ENCODE assay signal across 13 cellular contexts in the genomic region with DNA sequence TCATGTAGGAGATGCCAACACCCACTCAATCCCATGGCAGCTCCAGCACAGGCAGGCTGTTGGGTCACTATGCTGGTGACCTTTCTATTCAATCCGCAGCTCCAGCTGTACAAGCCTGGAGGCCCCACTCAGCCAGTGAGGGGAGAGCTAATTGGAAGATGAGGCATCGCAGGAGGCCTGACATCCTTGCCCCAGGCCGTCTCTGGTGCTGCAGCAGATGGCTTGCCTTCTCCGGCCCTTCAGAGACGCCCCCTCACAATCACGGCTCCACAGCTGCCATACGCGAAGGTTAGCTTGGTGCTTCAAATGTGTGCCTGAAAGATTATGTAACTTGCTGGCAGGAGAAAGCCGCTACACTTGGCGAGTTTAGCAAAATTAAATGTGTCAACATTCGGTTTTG.
DNase-seq lines count a peak whose midpoint lies in the region; ATAC-seq and TF ChIP-seq lines count a peak whose summit lies in the region.
"Had no signal": no experiment of that assay in that cellular context is flagged by ENCODE, and none has a peak within 500 bp of the region (broad histone marks: within the 10 kb centered on the region; RNA-seq: fewer than 3 reads in every experiment).

No MANE protein-coding gene starts in this region.

- H3K9me3 ChIP-seq in right cardiac atrium (ENCODE audit: control insufficient read depth, low read length) (no peaks in the 10 kb centered on the region), psoas muscle (no peaks in the 10 kb centered on the region), vagina (no peaks in the 10 kb centered on the region)
- H3K9me3 ChIP-seq: BLaER1 treated with 17β-estradiol and CSF1 and Interleukin-3, amounts not matched to agents 10 nM and 100 nM; MG63; stomach had no signal

- H3K27ac ChIP-seq in right cardiac atrium (ENCODE audit: low read length), result peak overlapping the region; percentile 54
- H3K27ac ChIP-seq in psoas muscle, result no peak overlapping the region
- no peak overlapping the region for H3K27ac ChIP-seq in vagina
- H3K27ac ChIP-seq: BLaER1 treated with 17β-estradiol and CSF1 and Interleukin-3, amounts not matched to agents 10 nM and 100 nM; stomach had no signal

- H3K4me1 ChIP-seq in right cardiac atrium (ENCODE audit: control insufficient read depth, insufficient read depth, low read length), result peaks cover 4% of the 10 kb centered on the region
- no peaks in the 10 kb centered on the region for H3K4me1 ChIP-seq in psoas muscle
- H3K4me1 ChIP-seq in vagina, result no peaks in the 10 kb centered on the region
- H3K4me1 ChIP-seq: stomach had no signal

- no peaks in the 10 kb centered on the region for H3K36me3 ChIP-seq in psoas muscle (ENCODE audit: insufficient read depth in 1 of 2, low read depth in 1 of 2)
- no peaks in the 10 kb centered on the region for H3K36me3 ChIP-seq in vagina
- H3K36me3 ChIP-seq: BLaER1 treated with 17β-estradiol and CSF1 and Interleukin-3, amounts not matched to agents 10 nM and 100 nM; MG63; stomach had no signal

- H3K4me3 ChIP-seq in right cardiac atrium (ENCODE audit: low read length) (no peak overlapping the region), psoas muscle (no peak overlapping the region), vagina (no peak overlapping the region)
- H3K4me3 ChIP-seq: BLaER1 treated with 17β-estradiol and CSF1 and Interleukin-3, amounts not matched to agents 10 nM and 100 nM; MG63; stomach had no signal

- no peak for TF ChIP-seq POLR2A in vagina (IDR thresholded peaks at IDR 0.05)

- WGBS in right cardiac atrium, result 28% methylated on average over 11 of the region's 11 CpGs
- WGBS in psoas muscle, 3 donors, result 19 to 43% (median 22%) methylated on average over 11 of the region's 11 CpGs

- no peak for TF ChIP-seq CTCF in psoas muscle (IDR thresholded peaks at IDR 0.05)
- no peak for TF ChIP-seq CTCF in vagina (IDR thresholded peaks at IDR 0.05)

- ATAC-seq in SK-N-SH treated with all-trans-retinoic acid at 6 μM for 48 hours (no peak; the same call in 2 of the 3 replicates), right cardiac atrium (peak; percentile 89 to 91), psoas muscle (peak; percentile 34 to 68 (median 52))

- no peaks in the 10 kb centered on the region for H3K27me3 ChIP-seq in right cardiac atrium (ENCODE audit: control insufficient read depth, insufficient read depth)
- H3K27me3 ChIP-seq in psoas muscle (ENCODE audit: insufficient read depth in 3 of 3, low read length in 2 of 3), result no peaks in the 10 kb centered on the region
- no peaks in the 10 kb centered on the region for H3K27me3 ChIP-seq in vagina
- H3K27me3 ChIP-seq: BLaER1 treated with 17β-estradiol and CSF1 and Interleukin-3, amounts not matched to agents 10 nM and 100 nM; stomach had no signal

- intact Hi-C loops in right cardiac atrium (cut with DNase I), result no loop called here
- intact Hi-C loops in psoas muscle (cut with DNase I), result no loop called here
- intact Hi-C loops in vagina (cut with DNase I), result no loop called here

- peak; percentile 74 for DNase-seq in NCI-H1694 (lab: John Stamatoyannopoulos, UW)
- peak; percentile 65 to 90 (median 85) for DNase-seq in right cardiac atrium
- peak; percentile 50 to 73 for DNase-seq in psoas muscle
- DNase-seq in NCI-H2107 (lab: John Stamatoyannopoulos, UW), result no peak
- no peak for DNase-seq in GM19240 (ENCODE audit: insufficient read length, low spot score)
- no peak for DNase-seq in vagina (ENCODE audit: extremely low spot score in 2 of 2)
- DNase-seq: activated B cell treated with CpG ODN at 0.5 μM for 24 hours; activated CD8-positive, alpha-beta memory T cell treated with anti-CD3 and anti-CD28 coated beads, Interleukin-2, amount 50 U/mL, for 48 hours; activated naive CD8-positive, alpha-beta T cell treated with anti-CD3 and anti-CD28 coated beads for 36 hours; MG63; stomach had no signal

TF ChIP-seq in SK-N-SH treated with all-trans-retinoic acid at 6 μM for 48 hours, 23 proteins besides CTCF, POLR2A, EP300 and RAD21:
- no peak for TF ChIP-seq ARNTL (CRISPR knock-in tag; IDR thresholded peaks at IDR 0.05; ENCODE audit: borderline replicate concordance, low read depth)
- TF ChIP-seq GLIS3 (CRISPR knock-in tag; IDR thresholded peaks at IDR 0.05), result no peak
- TF ChIP-seq, protein P1, sequence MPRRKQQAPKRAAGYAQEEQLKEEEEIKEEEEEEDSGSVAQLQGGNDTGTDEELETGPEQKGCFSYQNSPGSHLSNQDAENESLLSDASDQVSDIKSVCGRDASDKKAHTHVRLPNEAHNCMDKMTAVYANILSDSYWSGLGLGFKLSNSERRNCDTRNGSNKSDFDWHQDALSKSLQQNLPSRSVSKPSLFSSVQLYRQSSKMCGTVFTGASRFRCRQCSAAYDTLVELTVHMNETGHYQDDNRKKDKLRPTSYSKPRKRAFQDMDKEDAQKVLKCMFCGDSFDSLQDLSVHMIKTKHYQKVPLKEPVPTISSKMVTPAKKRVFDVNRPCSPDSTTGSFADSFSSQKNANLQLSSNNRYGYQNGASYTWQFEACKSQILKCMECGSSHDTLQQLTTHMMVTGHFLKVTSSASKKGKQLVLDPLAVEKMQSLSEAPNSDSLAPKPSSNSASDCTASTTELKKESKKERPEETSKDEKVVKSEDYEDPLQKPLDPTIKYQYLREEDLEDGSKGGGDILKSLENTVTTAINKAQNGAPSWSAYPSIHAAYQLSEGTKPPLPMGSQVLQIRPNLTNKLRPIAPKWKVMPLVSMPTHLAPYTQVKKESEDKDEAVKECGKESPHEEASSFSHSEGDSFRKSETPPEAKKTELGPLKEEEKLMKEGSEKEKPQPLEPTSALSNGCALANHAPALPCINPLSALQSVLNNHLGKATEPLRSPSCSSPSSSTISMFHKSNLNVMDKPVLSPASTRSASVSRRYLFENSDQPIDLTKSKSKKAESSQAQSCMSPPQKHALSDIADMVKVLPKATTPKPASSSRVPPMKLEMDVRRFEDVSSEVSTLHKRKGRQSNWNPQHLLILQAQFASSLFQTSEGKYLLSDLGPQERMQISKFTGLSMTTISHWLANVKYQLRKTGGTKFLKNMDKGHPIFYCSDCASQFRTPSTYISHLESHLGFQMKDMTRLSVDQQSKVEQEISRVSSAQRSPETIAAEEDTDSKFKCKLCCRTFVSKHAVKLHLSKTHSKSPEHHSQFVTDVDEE (CRISPR knock-in tag; IDR thresholded peaks at IDR 0.05), result peak; percentile 51; the same call in 1 of the 2 replicates
- TF ChIP-seq, protein P2, sequence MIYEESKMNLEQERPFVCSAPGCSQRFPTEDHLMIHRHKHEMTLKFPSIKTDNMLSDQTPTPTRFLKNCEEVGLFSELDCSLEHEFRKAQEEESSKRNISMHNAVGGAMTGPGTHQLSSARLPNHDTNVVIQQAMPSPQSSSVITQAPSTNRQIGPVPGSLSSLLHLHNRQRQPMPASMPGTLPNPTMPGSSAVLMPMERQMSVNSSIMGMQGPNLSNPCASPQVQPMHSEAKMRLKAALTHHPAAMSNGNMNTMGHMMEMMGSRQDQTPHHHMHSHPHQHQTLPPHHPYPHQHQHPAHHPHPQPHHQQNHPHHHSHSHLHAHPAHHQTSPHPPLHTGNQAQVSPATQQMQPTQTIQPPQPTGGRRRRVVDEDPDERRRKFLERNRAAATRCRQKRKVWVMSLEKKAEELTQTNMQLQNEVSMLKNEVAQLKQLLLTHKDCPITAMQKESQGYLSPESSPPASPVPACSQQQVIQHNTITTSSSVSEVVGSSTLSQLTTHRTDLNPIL (CRISPR knock-in tag; IDR thresholded peaks at IDR 0.05; ENCODE audit: low read depth), result no peak
- peak; percentile 61; the same call in 1 of the 2 replicates for TF ChIP-seq TCF4 (CRISPR knock-in tag; IDR thresholded peaks at IDR 0.05; ENCODE audit: borderline replicate concordance)
- TF ChIP-seq PPARA (CRISPR knock-in tag; IDR thresholded peaks at IDR 0.05; ENCODE audit: borderline replicate concordance), result no peak
- TF ChIP-seq, protein P3, sequence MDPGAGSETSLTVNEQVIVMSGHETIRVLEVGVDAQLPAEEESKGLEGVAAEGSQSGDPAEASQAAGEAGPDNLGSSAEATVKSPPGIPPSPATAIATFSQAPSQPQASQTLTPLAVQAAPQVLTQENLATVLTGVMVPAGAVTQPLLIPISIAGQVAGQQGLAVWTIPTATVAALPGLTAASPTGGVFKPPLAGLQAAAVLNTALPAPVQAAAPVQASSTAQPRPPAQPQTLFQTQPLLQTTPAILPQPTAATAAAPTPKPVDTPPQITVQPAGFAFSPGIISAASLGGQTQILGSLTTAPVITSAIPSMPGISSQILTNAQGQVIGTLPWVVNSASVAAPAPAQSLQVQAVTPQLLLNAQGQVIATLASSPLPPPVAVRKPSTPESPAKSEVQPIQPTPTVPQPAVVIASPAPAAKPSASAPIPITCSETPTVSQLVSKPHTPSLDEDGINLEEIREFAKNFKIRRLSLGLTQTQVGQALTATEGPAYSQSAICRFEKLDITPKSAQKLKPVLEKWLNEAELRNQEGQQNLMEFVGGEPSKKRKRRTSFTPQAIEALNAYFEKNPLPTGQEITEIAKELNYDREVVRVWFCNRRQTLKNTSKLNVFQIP (CRISPR knock-in tag; IDR thresholded peaks at IDR 0.05; ENCODE audit: borderline replicate concordance, low read depth), result no peak
- no peak for TF ChIP-seq ZNF70 (CRISPR knock-in tag; IDR thresholded peaks at IDR 0.05)
- no peak for TF ChIP-seq OSR1 (CRISPR knock-in tag; IDR thresholded peaks at IDR 0.05)
- TF ChIP-seq, protein P4, sequence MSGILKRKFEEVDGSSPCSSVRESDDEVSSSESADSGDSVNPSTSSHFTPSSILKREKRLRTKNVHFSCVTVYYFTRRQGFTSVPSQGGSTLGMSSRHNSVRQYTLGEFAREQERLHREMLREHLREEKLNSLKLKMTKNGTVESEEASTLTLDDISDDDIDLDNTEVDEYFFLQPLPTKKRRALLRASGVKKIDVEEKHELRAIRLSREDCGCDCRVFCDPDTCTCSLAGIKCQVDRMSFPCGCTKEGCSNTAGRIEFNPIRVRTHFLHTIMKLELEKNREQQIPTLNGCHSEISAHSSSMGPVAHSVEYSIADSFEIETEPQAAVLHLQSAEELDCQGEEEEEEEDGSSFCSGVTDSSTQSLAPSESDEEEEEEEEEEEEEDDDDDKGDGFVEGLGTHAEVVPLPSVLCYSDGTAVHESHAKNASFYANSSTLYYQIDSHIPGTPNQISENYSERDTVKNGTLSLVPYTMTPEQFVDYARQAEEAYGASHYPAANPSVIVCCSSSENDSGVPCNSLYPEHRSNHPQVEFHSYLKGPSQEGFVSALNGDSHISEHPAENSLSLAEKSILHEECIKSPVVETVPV (CRISPR knock-in tag; IDR thresholded peaks at IDR 0.05), result no peak

Comparison
In these comparisons a context has a peak if more than half of its experiments do, and no peak if none do; other contexts are left out.
1. DNase-seq: peak in NCI-H1694 (single experiment), right cardiac atrium (3 of 3) and psoas muscle (2 of 2); none in NCI-H2107 (single experiment), GM19240 (single experiment) and vagina (0 of 2).